Comparison of ENCODE assay signal across 26 cellular contexts in the genomic region with DNA sequence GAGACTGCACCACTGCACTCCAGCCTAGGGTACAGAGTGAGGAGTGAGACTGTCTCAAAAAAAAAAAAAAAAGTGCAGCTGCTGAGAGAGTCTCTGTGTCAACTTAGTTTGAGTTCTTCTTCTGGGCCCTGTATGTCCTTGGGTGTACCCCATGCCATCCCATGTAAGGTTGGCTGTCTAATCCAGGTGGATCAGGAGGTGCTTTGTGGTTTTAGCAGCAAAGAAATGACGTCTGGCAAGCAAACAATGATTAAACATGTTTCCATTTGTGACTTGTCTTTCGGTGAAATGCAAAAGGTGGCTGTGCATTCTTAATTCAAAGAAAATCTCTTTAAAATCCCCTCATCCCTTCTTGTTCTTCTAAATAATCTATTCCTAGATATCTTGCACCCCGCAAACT.
"Had no signal": no experiment of that assay in that cellular context is flagged by ENCODE, and none has a peak within 500 bp of the region (broad histone marks: within the 10 kb centered on the region; RNA-seq: fewer than 3 reads in every experiment).

No MANE protein-coding gene starts in this region.

- H3K4me2 ChIP-seq: hepatocyte had no signal

- ATAC-seq: esophagus mucosa; gastrocnemius medialis; heart right ventricle; left colon; left lung; left ventricle myocardium superior; lower lobe of right lung; mucosa of descending colon; naive thymus-derived CD8-positive, alpha-beta T cell had no signal

- H3K27me3 ChIP-seq: colonic mucosa, esophagus squamous epithelium, gastrocnemius medialis, heart right ventricle, hepatocyte, left lung had no signal

- H3K9me3 ChIP-seq: colonic mucosa, gastrocnemius medialis, lower lobe of right lung had no signal

- H3K27ac ChIP-seq: colonic mucosa, esophagus squamous epithelium, gastrocnemius medialis, heart right ventricle, hepatocyte, left lung, lower lobe of right lung had no signal

- FAIRE-seq: kidney had no signal

- H3K36me3 ChIP-seq: colonic mucosa, esophagus squamous epithelium, gastrocnemius medialis, heart right ventricle, left lung, lower lobe of right lung had no signal

- H2AFZ ChIP-seq: hepatocyte had no signal

- H3K4me3 ChIP-seq: colonic mucosa, esophagus squamous epithelium, gastrocnemius medialis, heart right ventricle, hepatocyte, left lung, lower lobe of right lung, mucosa of descending colon had no signal

- H3K79me2 ChIP-seq: hepatocyte had no signal

- H3K4me1 ChIP-seq: colonic mucosa, esophagus squamous epithelium, gastrocnemius medialis, heart right ventricle, left lung, lower lobe of right lung had no signal

- DNase-seq: colonic mucosa; cortex of kidney; effector memory CD4-positive, alpha-beta T cell; erythroblast; esophagus squamous epithelium; foreskin fibroblast; foreskin melanocyte; gastrocnemius medialis; glutamatergic neuron; head of caudate nucleus; heart right ventricle; hypothalamus; immature natural killer cell; islet precursor cell; kidney; kidney glomerular epithelial cell; left colon; left lung; left ventricle myocardium superior; lower lobe of right lung; mesenchymal stem cell; mucosa of descending colon; naive B cell; naive thymus-derived CD8-positive, alpha-beta T cell had no signal
